28 cellular contexts compared by ENCODE assay signal in the genomic region with DNA sequence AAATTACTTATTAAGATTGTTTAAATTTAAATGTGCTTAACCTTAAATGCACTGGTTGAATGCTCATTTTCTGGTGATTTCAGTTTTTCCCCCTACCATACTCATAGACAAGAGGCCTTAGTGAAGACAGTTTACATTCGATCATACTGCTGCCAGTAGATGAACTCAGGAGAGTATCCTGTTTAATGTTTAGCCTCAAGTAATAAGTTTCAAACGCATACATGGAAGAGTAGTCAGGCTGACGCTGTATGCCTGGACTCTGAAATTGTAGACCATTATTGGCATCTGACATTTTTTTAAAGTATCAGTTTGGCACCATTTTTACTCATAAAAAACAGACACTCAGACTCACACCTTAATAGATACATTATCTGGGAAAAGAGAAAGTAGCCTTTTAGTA.
DNase-seq lines count a peak whose midpoint lies in the region; ATAC-seq, FAIRE-seq and TF ChIP-seq lines count a peak whose summit lies in the region.
"Had no signal": no experiment of that assay in that cellular context is flagged by ENCODE, and none has a peak within 500 bp of the region (broad histone marks: within the 10 kb centered on the region; RNA-seq: fewer than 3 reads in every experiment).

No MANE protein-coding gene starts in this region.

- FAIRE-seq in small intestine (lab: Jason Lieb, UNC): no peak
- FAIRE-seq: GM12878, H1 had no signal

- no peaks in the 10 kb centered on the region for H3K36me3 Mint-ChIP-seq in activated naive CD8-positive, alpha-beta T cell treated with anti-CD3 and anti-CD28 coated beads for 36 hours
- H3K36me3 Mint-ChIP-seq: CD4-positive, alpha-beta memory T cell had no signal

- DNase-seq in BE2C: no peak
- DNase-seq in epithelial cell of proximal tubule (ENCODE audit: low read depth): peak; percentile 41
- peak; percentile 26 for DNase-seq in left kidney (ENCODE audit: low read depth, low spot score)
- peak; percentile 47 for DNase-seq in small intestine
- DNase-seq in activated naive CD8-positive, alpha-beta T cell treated with anti-CD3 and anti-CD28 coated beads for 36 hours: no peak
- no peak for DNase-seq in KG1 (lab: John Stamatoyannopoulos, UW)
- DNase-seq: AML-193; C1 segment of cervical spinal cord; CD4-positive, alpha-beta memory T cell; COR-L47; DMS 273 treated with DMSO at 0.1 percent for 48 hours; DMS79; EL; GDM1; KBM-7; MG63; NCI-H1105 treated with DMSO at 0.1 percent for 48 hours; NCI-H146; NCI-H1930; NCI-H446; NCI-H526; NK-92 treated with Interleukin-12 subunit alpha and Interleukin-12 subunit beta, amount 100 ng/mL, for 24 hours; SK-N-SH had no signal

- ATAC-seq in HG03097 (IDR thresholded peaks at IDR 0.05; ENCODE audit: low FRiP score, unreplicated experiment): no peak
- ATAC-seq: GM12878, HCT116, PC-3 had no signal

- H3K27me3 Mint-ChIP-seq in activated naive CD8-positive, alpha-beta T cell treated with anti-CD3 and anti-CD28 coated beads for 36 hours: peaks cover 4% of the 10 kb centered on the region

- H3K4me3 Mint-ChIP-seq in activated naive CD8-positive, alpha-beta T cell treated with anti-CD3 and anti-CD28 coated beads for 36 hours: no peak overlapping the region
- H3K4me3 Mint-ChIP-seq: CD4-positive, alpha-beta memory T cell had no signal

- no peaks in the 10 kb centered on the region for H3K9me3 Mint-ChIP-seq in activated naive CD8-positive, alpha-beta T cell treated with anti-CD3 and anti-CD28 coated beads for 36 hours
- H3K9me3 Mint-ChIP-seq: CD4-positive, alpha-beta memory T cell had no signal

- H3K36me3 ChIP-seq in BE2C (no peaks in the 10 kb centered on the region), small intestine (ENCODE audit: control insufficient read depth in 2 of 2, insufficient read depth in 2 of 2, low read length in 2 of 2) (no peaks in the 10 kb centered on the region)
- H3K36me3 ChIP-seq: MG63 had no signal

- H3K4me3 ChIP-seq in BE2C (ENCODE audit: low read depth, low read length) (peak overlapping the region; percentile 8; the same call in 1 of the 2 replicates), epithelial cell of proximal tubule (ENCODE audit: low read depth, low read length) (no peak overlapping the region), small intestine (ENCODE audit: low read depth in 1 of 2, low read length in 2 of 2) (no peak overlapping the region)
- H3K4me3 ChIP-seq: GM12878, MG63 had no signal

- WGBS in small intestine, 3 donors: 13 to 41% (median 24%) methylated on average over 3 of the region's 3 CpGs

- H3K27ac Mint-ChIP-seq in activated naive CD8-positive, alpha-beta T cell treated with anti-CD3 and anti-CD28 coated beads for 36 hours: no peak overlapping the region
- H3K27ac Mint-ChIP-seq: CD4-positive, alpha-beta memory T cell had no signal

- no peaks in the 10 kb centered on the region for H3K27me3 ChIP-seq in BE2C
- no peaks in the 10 kb centered on the region for H3K27me3 ChIP-seq in small intestine (ENCODE audit: control insufficient read depth in 2 of 2, insufficient read depth in 2 of 2, low read length in 2 of 2)

- no peaks in the 10 kb centered on the region for H3K4me1 Mint-ChIP-seq in activated naive CD8-positive, alpha-beta T cell treated with anti-CD3 and anti-CD28 coated beads for 36 hours

- H3K9me3 ChIP-seq in BE2C (no peaks in the 10 kb centered on the region), small intestine (ENCODE audit: control insufficient read depth, low read depth) (no peaks in the 10 kb centered on the region)
- H3K9me3 ChIP-seq: MG63, SK-N-SH had no signal

- H3K4me1 ChIP-seq in BE2C (peaks cover 39% of the 10 kb centered on the region), small intestine (ENCODE audit: control insufficient read depth in 2 of 2, insufficient read depth in 1 of 2, low read depth in 1 of 2, low read length in 1 of 2) (peaks cover 0 to 4% of the 10 kb centered on the region in 2 donors)

- peak overlapping the region in 1 of 2 donors; percentile 32 for H3K27ac ChIP-seq in small intestine (ENCODE audit: low read depth in 1 of 2, low read length in 1 of 2)

- TF ChIP-seq CTCF in BE2C (IDR thresholded peaks at IDR 0.05; ENCODE audit: low read depth, low read length) (no peak), epithelial cell of proximal tubule (conservative IDR thresholded peaks at IDR 0.05; ENCODE audit: low read depth, low read length) (no peak)

Comparison
In these comparisons a context has a peak if more than half of its experiments do, and no peak if none do; other contexts are left out.
1. DNase-seq: peak in epithelial cell of proximal tubule (single experiment), left kidney (single experiment) and small intestine (single experiment); none in BE2C (single experiment), activated naive CD8-positive, alpha-beta T cell treated with anti-CD3 and anti-CD28 coated beads for 36 hours (single experiment) and KG1 (single experiment).